In the genomic region with DNA sequence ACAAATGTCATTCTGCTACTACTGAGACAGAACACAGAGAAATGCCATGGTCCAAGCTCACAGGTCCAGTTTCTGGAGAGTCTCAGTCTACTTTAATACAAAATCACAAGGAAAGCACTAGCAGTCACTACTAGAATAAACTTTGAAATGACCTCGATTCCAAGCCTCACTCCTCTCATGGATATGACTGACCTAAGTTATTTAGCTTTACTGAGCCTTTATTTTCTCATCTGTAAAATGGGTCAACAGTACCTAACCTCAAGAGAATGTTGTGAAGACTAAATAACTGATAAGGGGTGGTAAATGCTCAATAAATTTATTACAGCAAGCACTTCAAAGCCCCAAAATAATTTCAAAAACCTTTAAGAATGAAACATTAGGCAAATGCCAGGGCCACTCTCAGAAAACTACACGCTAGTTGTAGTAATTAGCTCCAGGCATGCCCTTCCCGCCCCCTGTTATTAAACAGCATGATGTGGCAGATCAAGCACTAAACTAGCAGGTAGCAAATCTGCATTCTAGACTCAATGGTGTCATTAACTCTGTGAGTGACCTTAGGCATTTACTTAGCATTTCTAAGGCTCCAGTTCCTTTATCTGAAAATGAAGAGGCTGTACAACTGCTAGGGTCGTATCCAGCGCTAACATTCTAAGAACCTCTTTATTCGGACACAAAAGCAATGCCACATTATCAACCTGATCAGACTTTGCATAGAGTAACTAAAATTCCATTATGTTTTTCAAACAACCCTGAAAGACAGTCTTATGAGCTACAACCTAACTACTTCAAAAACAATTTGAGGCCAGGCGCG, we compare ENCODE assay signal across 30 cellular contexts. TPM values are rescaled to one million over a fixed set of nuclear protein-coding genes. Genes with fewer than 3 reads are reported as not detected.
DNase-seq lines count a peak whose midpoint lies in the region; ATAC-seq and TF ChIP-seq lines count a peak whose summit lies in the region.
"Had no signal": no experiment of that assay in that cellular context is flagged by ENCODE, and none has a peak within 500 bp of the region (broad histone marks: within the 10 kb centered on the region; RNA-seq: fewer than 3 reads in every experiment).

No MANE protein-coding gene starts in this region.

- H3K4ac ChIP-seq in trophoblast cell (ENCODE audit: low read depth, low read length) = peak overlapping the region; percentile 79

- no peak overlapping the region for H4K8ac ChIP-seq in trophoblast cell (ENCODE audit: low read depth, low read length)

- no peak overlapping the region for H2AFZ ChIP-seq in trophoblast cell (ENCODE audit: insufficient read depth, low read length, poor library complexity)

- DNase-seq in activated T-cell treated with anti-CD3 and anti-CD28 coated beads, Interleukin-2, amount 50 U/mL, for 72 hours = no peak
- DNase-seq in activated T-cell treated with anti-CD3 and anti-CD28 coated beads, Interleukin-2, amount 50 U/mL, for 4 hours = no peak
- DNase-seq in RWPE1 (ENCODE audit: low spot score) (no peak), trophoblast cell (no peak), mucosa of gallbladder (ENCODE audit: low spot score) (no peak)
- DNase-seq: activated CD8-positive, alpha-beta T cell treated with anti-CD3 and anti-CD28 coated beads, Interleukin-2, amount 10 ng/mL, durations not matched to agents 7 days and 5 days; activated T-cell treated with anti-CD3 and anti-CD28 coated beads for 4 hours; BE2C; cerebellar nuclear complex; DMS53; GOT3; hippocampal formation; left colon; NCI-H1092 treated with DMSO at 0.1 percent for 48 hours; NCI-H2029; stimulated activated CD4-positive, alpha-beta T cell treated with anti-CD3 and anti-CD28 coated beads, Interleukin-4, amount 100 ng/mL, for 24 hours had no signal

- H3K79me2 ChIP-seq in trophoblast cell (ENCODE audit: control insufficient read depth, insufficient read depth, low read length, poor library complexity) = peaks cover 18% of the 10 kb centered on the region

- no peaks in the 10 kb centered on the region for H3K79me1 ChIP-seq in trophoblast cell (ENCODE audit: low read length)

- H3K9ac ChIP-seq in trophoblast cell (ENCODE audit: low read length) = no peak overlapping the region

- no peak for TF ChIP-seq CTCF in RWPE1 (conservative IDR thresholded peaks at IDR 0.05; ENCODE audit: low read depth)

- no peaks in the 10 kb centered on the region for H3K27me3 Mint-ChIP-seq in activated T-cell treated with anti-CD3 and anti-CD28 coated beads, Interleukin-2, amount 50 U/mL, for 72 hours (ENCODE audit: low read depth)
- H3K27me3 Mint-ChIP-seq in activated T-cell treated with anti-CD3 and anti-CD28 coated beads, Interleukin-2, amount 50 U/mL, for 4 hours (ENCODE audit: low read depth) = no peaks in the 10 kb centered on the region
- H3K27me3 Mint-ChIP-seq: brain, type B pancreatic cell had no signal

- H2AK5ac ChIP-seq in trophoblast cell (ENCODE audit: low read length) = no peak overlapping the region

- CTCF ChIA-PET in RWPE1 (lab: Yijun Ruan, JAX) = no interaction called here

- H3K4me1 Mint-ChIP-seq in activated T-cell treated with anti-CD3 and anti-CD28 coated beads, Interleukin-2, amount 50 U/mL, for 72 hours (ENCODE audit: low read depth) = peaks cover 57% of the 10 kb centered on the region
- H3K4me1 Mint-ChIP-seq in activated T-cell treated with anti-CD3 and anti-CD28 coated beads, Interleukin-2, amount 50 U/mL, for 4 hours (ENCODE audit: low read depth) = peaks cover 70% of the 10 kb centered on the region

- no peaks in the 10 kb centered on the region for H3K4me1 ChIP-seq in trophoblast cell (ENCODE audit: control insufficient read depth in 1 of 2, insufficient read depth in 2 of 2, low read length in 2 of 2)
- H3K4me1 ChIP-seq: BE2C had no signal

- H3K36me3 Mint-ChIP-seq in activated T-cell treated with anti-CD3 and anti-CD28 coated beads, Interleukin-2, amount 50 U/mL, for 72 hours (ENCODE audit: insufficient read depth in 2 of 2) = peaks cover 3 to 15% of the 10 kb centered on the region in 2 donors
- peaks cover 12% of the 10 kb centered on the region for H3K36me3 Mint-ChIP-seq in activated T-cell treated with anti-CD3 and anti-CD28 coated beads, Interleukin-2, amount 50 U/mL, for 4 hours (ENCODE audit: insufficient read depth)

- H3K4me3 ChIP-seq in trophoblast cell (ENCODE audit: low read depth, low read length) = no peak overlapping the region
- H3K4me3 ChIP-seq: gastroesophageal sphincter, SK-N-MC had no signal

- H4K12ac ChIP-seq in trophoblast cell (ENCODE audit: low read depth, low read length) = no peak overlapping the region

- no peaks in the 10 kb centered on the region for H3K9me3 ChIP-seq in trophoblast cell (ENCODE audit: insufficient read depth, low read depth, low read length)
- H3K9me3 ChIP-seq: BE2C, gastroesophageal sphincter had no signal

- H3K18ac ChIP-seq in trophoblast cell (ENCODE audit: low read length) = no peak overlapping the region

- POLR2A ChIA-PET in RWPE1 (lab: Yijun Ruan, JAX; ENCODE audit: low non-redundant PET) = no interaction called here

- H4K91ac ChIP-seq in trophoblast cell (ENCODE audit: low read depth, low read length) = no peak overlapping the region

- H2BK12ac ChIP-seq in trophoblast cell (ENCODE audit: low read length) = no peak overlapping the region

- no peaks in the 10 kb centered on the region for H3K9me3 Mint-ChIP-seq in activated T-cell treated with anti-CD3 and anti-CD28 coated beads, Interleukin-2, amount 50 U/mL, for 72 hours
- H3K9me3 Mint-ChIP-seq in activated T-cell treated with anti-CD3 and anti-CD28 coated beads, Interleukin-2, amount 50 U/mL, for 4 hours = no peaks in the 10 kb centered on the region
- H3K9me3 Mint-ChIP-seq: brain; stimulated activated effector memory CD8-positive, alpha-beta T cell treated with anti-CD3 and anti-CD28 coated beads, Interleukin-12 subunit alpha, Interleukin-12 subunit beta, amount 100 ng/mL, for 72 hours; type B pancreatic cell had no signal

- no peak overlapping the region for H3K23ac ChIP-seq in trophoblast cell (ENCODE audit: low read length)

- H2BK5ac ChIP-seq in trophoblast cell (ENCODE audit: low read depth, low read length, poor library complexity) = no peak overlapping the region

- no peak overlapping the region for H2BK120ac ChIP-seq in trophoblast cell (ENCODE audit: insufficient read depth, low read length, poor library complexity)

- peaks cover 8 to 10% of the 10 kb centered on the region in 2 experiments for H3K36me3 ChIP-seq in trophoblast cell (ENCODE audit: control insufficient read depth in 1 of 2, insufficient read depth in 2 of 2, low read length in 2 of 2)

- H3K27ac Mint-ChIP-seq in activated T-cell treated with anti-CD3 and anti-CD28 coated beads, Interleukin-2, amount 50 U/mL, for 72 hours = peak overlapping the region; percentile 81
- H3K27ac Mint-ChIP-seq: activated CD8-positive, alpha-beta T cell treated with anti-CD3 and anti-CD28 coated beads, Interleukin-2, amount 10 ng/mL, durations not matched to agents 7 days and 5 days; stimulated activated effector memory CD8-positive, alpha-beta T cell treated with anti-CD3 and anti-CD28 coated beads, Interleukin-12 subunit alpha, Interleukin-12 subunit beta, amount 100 ng/mL, for 72 hours; type B pancreatic cell had no signal

- peak overlapping the region; percentile 11; the same call in 1 of the 2 replicates for H3K27ac ChIP-seq in RWPE1
- no peak overlapping the region for H3K27ac ChIP-seq in trophoblast cell (ENCODE audit: low read depth, low read length)
- H3K27ac ChIP-seq: gastroesophageal sphincter, SK-N-MC had no signal

- no peak for ATAC-seq in activated T-cell treated with anti-CD3 and anti-CD28 coated beads, Interleukin-2, amount 50 U/mL, for 72 hours (replicated peaks in 1 of 2)
- no peak for ATAC-seq in activated T-cell treated with anti-CD3 and anti-CD28 coated beads, Interleukin-2, amount 50 U/mL, for 4 hours
- no peak for ATAC-seq in HG02884 (IDR thresholded peaks at IDR 0.05; ENCODE audit: unreplicated experiment)
- ATAC-seq: activated CD4-positive, CD25-positive, alpha-beta regulatory T cell treated with anti-CD3 and anti-CD28 coated beads, Interleukin-2, amount 50 U/mL, for 24 hours; activated CD8-positive, alpha-beta T cell treated with anti-CD3 and anti-CD28 coated beads, Interleukin-2, amount 10 ng/mL, durations not matched to agents 7 days and 5 days; gastroesophageal sphincter; left colon; sciatic nerve; stimulated activated effector memory CD8-positive, alpha-beta T cell treated with anti-CD3 and anti-CD28 coated beads, Interleukin-12 subunit alpha, Interleukin-12 subunit beta, amount 100 ng/mL, for 72 hours had no signal

- no peaks in the 10 kb centered on the region for H3K27me3 ChIP-seq in trophoblast cell (ENCODE audit: insufficient read depth, low read length)
- H3K27me3 ChIP-seq: BE2C, gastroesophageal sphincter had no signal

- no peak overlapping the region for H3K14ac ChIP-seq in trophoblast cell (ENCODE audit: low read length)

- WGBS in trophoblast cell (ENCODE audit: extremely low coverage, insufficient coverage, insufficient read length) = no CpG with 5 or more reads among the region's 8 CpGs

- no peak overlapping the region for H3K4me3 Mint-ChIP-seq in activated T-cell treated with anti-CD3 and anti-CD28 coated beads, Interleukin-2, amount 50 U/mL, for 72 hours
- no peak overlapping the region for H3K4me3 Mint-ChIP-seq in activated T-cell treated with anti-CD3 and anti-CD28 coated beads, Interleukin-2, amount 50 U/mL, for 4 hours
- H3K4me3 Mint-ChIP-seq: activated CD8-positive, alpha-beta T cell treated with anti-CD3 and anti-CD28 coated beads, Interleukin-2, amount 10 ng/mL, durations not matched to agents 7 days and 5 days; brain; stimulated activated effector memory CD8-positive, alpha-beta T cell treated with anti-CD3 and anti-CD28 coated beads, Interleukin-12 subunit alpha, Interleukin-12 subunit beta, amount 100 ng/mL, for 72 hours; type B pancreatic cell had no signal

- no peak overlapping the region for H3K4me2 ChIP-seq in trophoblast cell (ENCODE audit: low read length)

RNA-seq across cellular contexts. Expression of a gene that starts 8.4 kb away (rescaled TPM):
- total RNA-seq in activated T-cell treated with anti-CD3 and anti-CD28 coated beads, Interleukin-2, amount 50 U/mL, for 72 hours = 100 to 1,000 TPM; 174 to 183 TPM
- 100 to 1,000 TPM; 266 to 281 (median 276) TPM for total RNA-seq in activated T-cell treated with anti-CD3 and anti-CD28 coated beads, Interleukin-2, amount 50 U/mL, for 4 hours
- 136 and 141 TPM in 2 replicates for polyA plus RNA-seq in trophoblast cell (2013)
- total RNA-seq in mucosa of gallbladder = 73.5 TPM

RNA-seq across cellular contexts. Expression of a gene that starts 34.5 kb away (rescaled TPM):
- 10 to 100 TPM; 13.3 to 17.3 TPM for total RNA-seq in activated T-cell treated with anti-CD3 and anti-CD28 coated beads, Interleukin-2, amount 50 U/mL, for 72 hours
- 10 to 100 TPM in 1 of 3 donors, 1 to 10 TPM in 2; 4.3 to 11.7 (median 6.2) TPM for total RNA-seq in activated T-cell treated with anti-CD3 and anti-CD28 coated beads, Interleukin-2, amount 50 U/mL, for 4 hours
- 2.4 and 3.1 TPM in 2 replicates for polyA plus RNA-seq in trophoblast cell (2013)
- 5.5 TPM for total RNA-seq in mucosa of gallbladder

RNA-seq across cellular contexts. Expression of a gene that starts 56.0 kb away (rescaled TPM):
- 100 to 1,000 TPM; 267 to 360 TPM for total RNA-seq in activated T-cell treated with anti-CD3 and anti-CD28 coated beads, Interleukin-2, amount 50 U/mL, for 72 hours
- total RNA-seq in activated T-cell treated with anti-CD3 and anti-CD28 coated beads, Interleukin-2, amount 50 U/mL, for 4 hours = 100 to 1,000 TPM; 464 to 500 (median 484) TPM
- 246 and 254 TPM in 2 replicates for polyA plus RNA-seq in trophoblast cell (2013)
- total RNA-seq in mucosa of gallbladder = 80.7 TPM

RNA-seq across cellular contexts. Expression of a gene that starts 57.6 kb away (rescaled TPM):
- not detected for total RNA-seq in activated T-cell treated with anti-CD3 and anti-CD28 coated beads, Interleukin-2, amount 50 U/mL, for 72 hours
- total RNA-seq in activated T-cell treated with anti-CD3 and anti-CD28 coated beads, Interleukin-2, amount 50 U/mL, for 4 hours = not detected
- polyA plus RNA-seq in trophoblast cell (2013) = not detected in 2 replicates
- 0.46 TPM for total RNA-seq in mucosa of gallbladder
- total RNA-seq: activated CD8-positive, alpha-beta T cell treated with anti-CD3 and anti-CD28 coated beads, Interleukin-2, amount 10 ng/mL, durations not matched to agents 7 days and 5 days; dermis microvascular lymphatic vessel endothelial cell; fibroblast of lung; G401; posterior vena cava; sciatic nerve; subcutaneous adipose tissue; T-helper 1 cell treated with Interleukin-12 subunit alpha and Interleukin-12 subunit beta and Interleukin-4 antibody, amounts not matched to agents 30 ng/mL and 1 ng/mL, for 36 hours had no signal
- polyA plus RNA-seq: fibroblast of lung had no signal
